ENCODE assay signal across 21 cellular contexts in genomic region chr15:95486224-95486623, GRCh38.
DNase-seq lines count a peak whose midpoint lies in the region; ATAC-seq and TF ChIP-seq lines count a peak whose summit lies in the region.
"Had no signal": no experiment of that assay in that cellular context is flagged by ENCODE, and none has a peak within 500 bp of the region (broad histone marks: within the 10 kb centered on the region; RNA-seq: fewer than 3 reads in every experiment).

No MANE protein-coding gene starts in this region.

- intact Hi-C loops in dorsolateral prefrontal cortex (cut with DNase I): no loop called here

- no peak overlapping the region for H3K4me3 ChIP-seq in dorsolateral prefrontal cortex
- H3K4me3 ChIP-seq: A549, GM12878, GM23338 had no signal

- no peak overlapping the region for H3K27ac ChIP-seq in dorsolateral prefrontal cortex
- H3K27ac ChIP-seq: 22Rv1, A549 had no signal

- no peak for TF ChIP-seq CTCF in dorsolateral prefrontal cortex (IDR thresholded peaks at IDR 0.05 in 54 of 56, conservative IDR thresholded peaks at IDR 0.05 in 2 of 56; ENCODE audit: low read depth in 1 of 56, partially characterized antibody in 56 of 56)

- H3K27me3 ChIP-seq in dorsolateral prefrontal cortex: peaks cover 0 to 18% (median 0%) of the 10 kb centered on the region in 45 donors

- ATAC-seq in GM21526 (IDR thresholded peaks at IDR 0.05; ENCODE audit: low FRiP score, unreplicated experiment): no peak
- ATAC-seq: A549; CD8-positive, alpha-beta T cell; GM12878; GM23338; HCT116 had no signal

- DNase-seq in A172 (ENCODE audit: low spot score): peak; percentile 14
- peak; percentile 88 for DNase-seq in NCI-H226
- DNase-seq in astrocyte of the hippocampus (ENCODE audit: low read depth, low spot score): peak; percentile 18
- peak; percentile 12 for DNase-seq in iris pigment epithelial cell (ENCODE audit: low read depth)
- DNase-seq in CD1c-positive myeloid dendritic cell (ENCODE audit: extremely low spot score): no peak
- no peak for DNase-seq in dorsolateral prefrontal cortex
- DNase-seq: C1 segment of cervical spinal cord; Caco-2; CD4-positive, CD25-positive, alpha-beta regulatory T cell; CD8-positive, alpha-beta T cell; DMS153; DND-41; EL; GDM1; H9 had no signal

Comparison
In these comparisons a context has a peak if more than half of its experiments do, and no peak if none do; other contexts are left out.
1. DNase-seq: peak in A172 (single experiment), NCI-H226 (single experiment), astrocyte of the hippocampus (single experiment) and iris pigment epithelial cell (single experiment); none in CD1c-positive myeloid dendritic cell (single experiment) and dorsolateral prefrontal cortex (0 of 10).